In the genomic region with DNA sequence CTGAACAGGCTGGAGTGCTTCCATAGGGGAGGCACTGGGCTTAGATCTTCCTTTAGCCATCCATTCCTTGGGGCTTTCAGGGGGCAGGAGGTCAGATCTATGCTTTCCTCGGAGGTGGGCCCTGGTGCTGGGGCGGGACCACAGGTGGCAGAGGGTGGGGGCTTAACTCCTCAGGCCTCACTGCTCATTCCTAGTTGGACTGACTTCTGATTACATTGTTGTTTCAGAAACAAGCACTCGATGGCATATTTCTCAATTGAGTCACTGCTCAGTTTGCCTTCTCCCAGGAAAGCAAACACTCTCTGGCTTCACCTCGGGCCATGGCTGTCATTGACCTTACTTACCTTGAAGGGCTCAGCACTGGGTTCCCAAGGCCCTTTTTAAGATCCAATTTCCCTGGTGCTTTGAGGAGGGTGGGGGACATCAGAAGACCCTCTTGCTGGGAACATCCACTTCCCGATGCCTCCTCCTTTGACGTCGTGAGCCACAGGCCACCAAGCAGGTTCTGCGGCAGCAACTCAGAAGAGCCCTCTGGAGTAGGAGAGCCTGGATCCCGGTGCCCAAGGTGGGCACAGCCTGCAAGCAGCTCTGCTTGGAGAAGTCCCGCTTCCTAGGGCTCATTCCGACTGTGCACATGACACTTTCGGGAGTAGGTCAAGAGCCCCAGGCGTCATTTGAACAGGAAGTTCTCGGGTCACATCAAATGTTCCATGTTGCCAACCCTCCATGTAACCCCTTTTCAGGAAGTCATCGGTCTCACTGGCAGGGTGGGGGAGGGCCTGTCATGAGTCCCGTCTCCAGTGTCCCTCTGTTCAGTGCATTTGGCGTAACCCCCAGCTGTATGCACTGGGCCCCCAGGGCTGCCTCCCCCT, we compare ENCODE assay signal across 11 cellular contexts. TPM values are rescaled to one million over a fixed set of nuclear protein-coding genes. Genes with fewer than 3 reads are reported as not detected.
DNase-seq lines count a peak whose midpoint lies in the region; ATAC-seq and TF ChIP-seq lines count a peak whose summit lies in the region.
"Had no signal": no experiment of that assay in that cellular context is flagged by ENCODE, and none has a peak within 500 bp of the region (broad histone marks: within the 10 kb centered on the region; RNA-seq: fewer than 3 reads in every experiment).

No MANE protein-coding gene starts in this region.

- peaks cover 5 to 26% of the 10 kb centered on the region in 2 donors for H3K4me1 ChIP-seq in left lung

- peak overlapping the region; percentile 77 for H3K27ac ChIP-seq in brain microvascular endothelial cell
- H3K27ac ChIP-seq in left lung = peak overlapping the region; percentile 78
- H3K27ac ChIP-seq: C4-2B, dorsolateral prefrontal cortex had no signal

- H3K36me3 ChIP-seq in brain microvascular endothelial cell (replicated peaks) (no peaks in the 10 kb centered on the region), left lung (no peaks in the 10 kb centered on the region)

- in situ Hi-C loops in brain microvascular endothelial cell (cut with HindIII; ENCODE audit: low pct_ligation_motif_present, low sequenced_read_pairs) = no loop called here

- ATAC-seq in left lung (peak; percentile 51), GM18907 (IDR thresholded peaks at IDR 0.05; ENCODE audit: unreplicated experiment) (no peak), HG02981 (IDR thresholded peaks at IDR 0.05; ENCODE audit: unreplicated experiment) (no peak)

- TF ChIP-seq CTCF in brain microvascular endothelial cell (IDR thresholded peaks at IDR 0.05; ENCODE audit: low read depth, low read length, missing control alignments) (no peak), left lung (IDR thresholded peaks at IDR 0.05) (no peak)

- H3K4me3 ChIP-seq in brain microvascular endothelial cell (ENCODE audit: low read depth, low read length) = no peak overlapping the region
- no peak overlapping the region for H3K4me3 ChIP-seq in left lung
- H3K4me3 ChIP-seq: dorsolateral prefrontal cortex had no signal

- DNase-seq in 8988T (peak; percentile 70), HT-29 (ENCODE audit: low spot score) (peak; percentile 73), brain microvascular endothelial cell (peak; percentile 71), left lung (peak; percentile 76 to 79), Kasumi-1 (lab: John Stamatoyannopoulos, UW) (no peak), NCI-H1092 (lab: John Stamatoyannopoulos, UW) (no peak)
- DNase-seq: activated T-cell treated with anti-CD3 and anti-CD28 coated beads for 4 hours had no signal

- H3K9me3 ChIP-seq in left lung = no peaks in the 10 kb centered on the region

- no peaks in the 10 kb centered on the region for H3K27me3 ChIP-seq in brain microvascular endothelial cell (replicated peaks)
- no peaks in the 10 kb centered on the region for H3K27me3 ChIP-seq in left lung
- H3K27me3 ChIP-seq: dorsolateral prefrontal cortex had no signal

- intact Hi-C loops in left lung (cut with DNase I) = no loop called here

RNA-seq across cellular contexts. Expression of a gene that starts 40.6 kb away (rescaled TPM):
- 304 and 307 TPM in 2 replicates for total RNA-seq in HT-29 (2014; rRNA removed; shearing (Covaris generic))
- total RNA-seq in left lung = 100 to 1,000 TPM; 127 to 278 TPM

Comparison
In these comparisons a context has a peak if more than half of its experiments do, and no peak if none do; other contexts are left out.
1. DNase-seq: peak in 8988T (single experiment), HT-29 (single experiment), brain microvascular endothelial cell (single experiment) and left lung (2 of 2); none in Kasumi-1 (0 of 2) and NCI-H1092 (single experiment).